In the genomic region with DNA sequence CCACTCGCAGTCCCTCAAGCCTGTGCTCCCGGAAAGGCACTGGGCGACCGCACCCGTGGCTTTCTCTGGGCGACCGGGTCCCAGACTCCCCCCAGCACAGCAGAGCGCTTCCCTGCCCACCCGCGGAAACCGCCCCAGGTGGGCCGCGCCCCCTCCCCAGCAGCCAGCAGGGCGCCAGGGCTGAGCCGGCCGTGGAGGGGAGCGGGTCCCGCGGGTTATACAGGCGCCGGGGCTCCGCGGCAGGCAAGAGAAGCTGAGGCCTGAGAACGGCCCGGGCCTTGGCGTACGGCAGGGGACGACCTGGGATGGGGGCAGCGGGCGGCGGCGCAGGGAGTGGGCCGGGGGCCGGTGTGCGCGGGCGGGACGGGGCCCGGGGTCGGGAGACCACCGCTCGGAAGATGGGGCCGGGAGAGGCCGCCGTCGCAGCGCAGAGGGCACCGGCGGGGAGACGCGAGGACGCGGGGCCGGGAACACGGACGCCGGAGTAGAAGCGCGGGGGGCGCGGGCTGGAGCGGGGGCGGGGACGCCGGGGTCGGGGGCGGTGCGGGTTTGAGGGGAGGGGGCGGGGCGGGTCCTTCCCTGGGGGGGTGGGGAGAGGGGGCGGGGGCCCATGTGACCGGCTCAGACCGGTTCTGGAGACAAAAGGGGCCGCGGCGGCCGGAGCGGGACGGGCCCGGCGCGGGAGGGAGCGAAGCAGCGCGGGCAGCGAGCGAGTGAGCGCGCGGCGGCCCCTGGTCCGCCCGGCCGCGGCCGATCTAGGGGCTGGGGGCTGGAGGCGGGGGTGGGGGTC, we compare ENCODE assay signal across 8 cellular contexts. TPM values are rescaled to one million over a fixed set of nuclear protein-coding genes. Genes with fewer than 3 reads are reported as not detected.
A peak's percentile ranks its signal among the peaks of the same experiment; 100 is the strongest.
DNase-seq lines count a peak whose midpoint lies in the region; ATAC-seq and TF ChIP-seq lines count a peak whose summit lies in the region.

A gene with protein sequence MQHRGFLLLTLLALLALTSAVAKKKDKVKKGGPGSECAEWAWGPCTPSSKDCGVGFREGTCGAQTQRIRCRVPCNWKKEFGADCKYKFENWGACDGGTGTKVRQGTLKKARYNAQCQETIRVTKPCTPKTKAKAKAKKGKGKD (plus strand): TSS at position 624 of the 790 bp plus-strand sequence. CDS start 389 bp downstream, outside the sequence.

- peak; percentile 11 for ATAC-seq in activated B cell treated with CpG ODN at 0.5 μM for 24 hours (ENCODE audit: low read depth)
- no peak for ATAC-seq in HG03521 (IDR thresholded peaks at IDR 0.05; ENCODE audit: unreplicated experiment)

- H3K9me3 Mint-ChIP-seq in CD14-positive monocyte (peaks cover 0 to 23% (median 0%) of the 10 kb centered on the region in 7 donors), HFFc6 (no peaks in the 10 kb centered on the region), activated B cell treated with CpG ODN at 0.5 μM for 24 hours (no peaks in the 10 kb centered on the region), osteocyte (ENCODE audit: unreplicated experiment) (no peaks in the 10 kb centered on the region)

- POLR2A ChIA-PET in activated B cell treated with CpG ODN at 0.5 μM for 24 hours (lab: Charles Lee), result no interaction called here

- peak within 1 kb of the TSS; percentile 83 to 87 for H3K4me3 Mint-ChIP-seq in CD14-positive monocyte
- peak within 1 kb of the TSS; percentile 80 for H3K4me3 Mint-ChIP-seq in HFFc6
- peak within 1 kb of the TSS; percentile 80 for H3K4me3 Mint-ChIP-seq in activated B cell treated with CpG ODN at 0.5 μM for 24 hours
- H3K4me3 Mint-ChIP-seq in osteocyte (ENCODE audit: unreplicated experiment), result peak within 1 kb of the TSS; percentile 74

- TF ChIP-seq CTCF in CD14-positive monocyte (IDR thresholded peaks at IDR 0.05) (no peak), HFFc6 (IDR thresholded peaks at IDR 0.05) (no peak), activated B cell treated with CpG ODN at 0.5 μM for 24 hours (IDR thresholded peaks at IDR 0.05) (no peak), osteocyte (IDR thresholded peaks at IDR 0.05) (no peak)

- peak within 1 kb of the TSS in 5 of 7 donors; percentile 6 to 70 (median 61) for H3K27ac Mint-ChIP-seq in CD14-positive monocyte
- peak within 1 kb of the TSS; percentile 42; the same call in 1 of the 2 replicates for H3K27ac Mint-ChIP-seq in HFFc6
- no peak within 1 kb of the TSS for H3K27ac Mint-ChIP-seq in activated B cell treated with CpG ODN at 0.5 μM for 24 hours
- peak within 1 kb of the TSS; percentile 71 for H3K27ac Mint-ChIP-seq in osteocyte (ENCODE audit: unreplicated experiment)

- CTCF ChIA-PET in activated B cell treated with CpG ODN at 0.5 μM for 24 hours (lab: Charles Lee), result interaction anchor here (1.1 kb wide), 1 partner anchor 142 kb away, joined by 3 read pairs; no protein-coding TSS in a partner anchor

- no peak for DNase-seq in CD14-positive monocyte (ENCODE audit: low spot score)
- no peak for DNase-seq in HFFc6
- no peak for DNase-seq in activated B cell treated with CpG ODN at 0.5 μM for 24 hours
- peak; percentile 22 for DNase-seq in germinal center (ENCODE audit: low spot score)
- DNase-seq in osteocyte (ENCODE audit: extremely low spot score, unreplicated experiment), result no peak
- no peak for DNase-seq in effector CD8-positive, alpha-beta T cell (lab: John Stamatoyannopoulos, UW)
- DNase-seq in SK-N-DZ (ENCODE audit: low spot score), result no peak

- H3K27me3 Mint-ChIP-seq in CD14-positive monocyte (ENCODE audit: low read depth in 3 of 3) (peaks cover 23 to 63% (median 40%) of the 10 kb centered on the region in 3 donors), HFFc6 (ENCODE audit: insufficient read depth) (peaks cover 13% of the 10 kb centered on the region), activated B cell treated with CpG ODN at 0.5 μM for 24 hours (peaks cover 30% of the 10 kb centered on the region), osteocyte (ENCODE audit: unreplicated experiment) (peaks cover 2% of the 10 kb centered on the region)

- H3K4me1 Mint-ChIP-seq in CD14-positive monocyte, result peaks cover 35% of the 10 kb centered on the region
- peaks cover 4% of the 10 kb centered on the region for H3K4me1 Mint-ChIP-seq in HFFc6 (ENCODE audit: low read depth)
- peaks cover 8% of the 10 kb centered on the region for H3K4me1 Mint-ChIP-seq in activated B cell treated with CpG ODN at 0.5 μM for 24 hours
- peaks cover 11% of the 10 kb centered on the region for H3K4me1 Mint-ChIP-seq in osteocyte (ENCODE audit: unreplicated experiment)

- H3K36me3 Mint-ChIP-seq in CD14-positive monocyte (peaks cover 21 to 23% of the 10 kb centered on the region in 2 donors), HFFc6 (ENCODE audit: low read depth) (no peaks in the 10 kb centered on the region), activated B cell treated with CpG ODN at 0.5 μM for 24 hours (ENCODE audit: low read depth) (peaks cover 18% of the 10 kb centered on the region), osteocyte (ENCODE audit: unreplicated experiment) (peaks cover 11% of the 10 kb centered on the region)

- intact Hi-C loops in CD14-positive monocyte (cut with micrococcal nuclease), result loop anchor here (10.0 kb wide), 2 partner anchors 154 to 234 kb away; partner anchors contain the start of genes ATG13 (in 1 of the 2) and HARBI1 (in 1 of the 2)
- intact Hi-C loops in activated B cell treated with CpG ODN at 0.5 μM for 24 hours (cut with micrococcal nuclease), result loop anchor here (1.0 to 5.0 kb wide), 2 partner anchors 11 to 34 kb away; partner anchors contain the start of gene DGKZ

RNA-seq across cellular contexts. Expression of the gene that starts here (rescaled TPM):
- not detected for polyA plus RNA-seq in CD14-positive monocyte
- total RNA-seq in HFFc6 (2021; fragmentation: NEBNext Ultra II Directional; extraction: Animal tissue kit (Norgen Biotek cat#: 25700)), result 10 to 100 TPM in 5 of 6 experiments, 1 to 10 TPM in 1; 9.7 to 22.9 (median 18.9) TPM
- total RNA-seq in activated B cell treated with CpG ODN at 0.5 μM for 24 hours (0.55 and 0.78 TPM in 2 replicates), osteocyte (163 and 171 TPM in 2 replicates)
- polyA plus RNA-seq in SK-N-DZ (2014; cell fraction: cytosol; rRNA removed), result 2,839 and 3,450 TPM in 2 replicates
- polyA plus RNA-seq in SK-N-DZ (2014; cell fraction: nucleus; rRNA removed), result 2,101 and 2,397 TPM in 2 replicates

Comparison
In these comparisons a context has a peak if more than half of its experiments do, and no peak if none do; other contexts are left out.
1. Peak in ATAC-seq in activated B cell treated with CpG ODN at 0.5 μM for 24 hours; RNA of the gene not detected or under 1 TPM.